11 cellular contexts compared by ENCODE assay signal in genomic region chr20:25148982-25149846, GRCh38. TPM values are rescaled to one million over a fixed set of nuclear protein-coding genes. Genes with fewer than 3 reads are reported as not detected.
DNase-seq lines count a peak whose midpoint lies in the region; ATAC-seq, FAIRE-seq and TF ChIP-seq lines count a peak whose summit lies in the region.
"Had no signal": no experiment of that assay in that cellular context is flagged by ENCODE, and none has a peak within 500 bp of the region (broad histone marks: within the 10 kb centered on the region; RNA-seq: fewer than 3 reads in every experiment).

No MANE protein-coding gene starts in this region.

- ATAC-seq in stimulated activated naive B cell treated with anti-CD40 and anti-IgM and Interleukin-4, amounts not matched to agents 10 μg/mL and 1 μg/mL and 100 μg/mL, for 72 hours (replicated peaks): no peak
- ATAC-seq in HG03280 (IDR thresholded peaks at IDR 0.05; ENCODE audit: unreplicated experiment): no peak

- H3K4me3 ChIP-seq in kidney epithelial cell (ENCODE audit: low read depth, low read length): peak overlapping the region; percentile 36

- no peaks in the 10 kb centered on the region for H3K9me3 Mint-ChIP-seq in activated CD4-positive, alpha-beta T cell treated with anti-CD3 and anti-CD28 coated beads, Interleukin-2, amount 10 ng/mL, durations not matched to agents 7 days and 5 days
- no peaks in the 10 kb centered on the region for H3K9me3 Mint-ChIP-seq in activated naive CD8-positive, alpha-beta T cell treated with anti-CD3 and anti-CD28 coated beads for 36 hours
- H3K9me3 Mint-ChIP-seq in stimulated activated naive B cell treated with anti-CD40 and anti-IgM and Interleukin-4, amounts not matched to agents 10 μg/mL and 1 μg/mL and 100 μg/mL, for 72 hours: no peaks in the 10 kb centered on the region
- H3K9me3 Mint-ChIP-seq: type B pancreatic cell had no signal

- peaks cover 5% of the 10 kb centered on the region for H3K4me1 Mint-ChIP-seq in activated CD4-positive, alpha-beta T cell treated with anti-CD3 and anti-CD28 coated beads, Interleukin-2, amount 10 ng/mL, durations not matched to agents 7 days and 5 days
- peaks cover 4% of the 10 kb centered on the region for H3K4me1 Mint-ChIP-seq in activated naive CD8-positive, alpha-beta T cell treated with anti-CD3 and anti-CD28 coated beads for 36 hours
- H3K4me1 Mint-ChIP-seq in stimulated activated naive B cell treated with anti-CD40 and anti-IgM and Interleukin-4, amounts not matched to agents 10 μg/mL and 1 μg/mL and 100 μg/mL, for 72 hours: peaks cover 6 to 8% of the 10 kb centered on the region in 2 donors

- no peaks in the 10 kb centered on the region for H3K36me3 ChIP-seq in kidney epithelial cell (ENCODE audit: control insufficient read depth, insufficient read depth, low read length)
- H3K36me3 ChIP-seq: gastroesophageal sphincter had no signal

- TF ChIP-seq CTCF in kidney epithelial cell (IDR thresholded peaks at IDR 0.05; ENCODE audit: insufficient read depth, low read length, poor library complexity, severe bottlenecking): no peak
- TF ChIP-seq CTCF in D721Med (IDR thresholded peaks at IDR 0.05; ENCODE audit: insufficient read depth, missing control alignments): no peak

- peak overlapping the region; percentile 72 for H3K4me3 Mint-ChIP-seq in activated CD4-positive, alpha-beta T cell treated with anti-CD3 and anti-CD28 coated beads, Interleukin-2, amount 10 ng/mL, durations not matched to agents 7 days and 5 days
- peak overlapping the region; percentile 83 for H3K4me3 Mint-ChIP-seq in activated naive CD8-positive, alpha-beta T cell treated with anti-CD3 and anti-CD28 coated beads for 36 hours
- peak overlapping the region; percentile 83 to 86 for H3K4me3 Mint-ChIP-seq in stimulated activated naive B cell treated with anti-CD40 and anti-IgM and Interleukin-4, amounts not matched to agents 10 μg/mL and 1 μg/mL and 100 μg/mL, for 72 hours

- no peaks in the 10 kb centered on the region for H3K36me3 Mint-ChIP-seq in activated CD4-positive, alpha-beta T cell treated with anti-CD3 and anti-CD28 coated beads, Interleukin-2, amount 10 ng/mL, durations not matched to agents 7 days and 5 days (ENCODE audit: low read depth)
- peaks cover 4% of the 10 kb centered on the region for H3K36me3 Mint-ChIP-seq in activated naive CD8-positive, alpha-beta T cell treated with anti-CD3 and anti-CD28 coated beads for 36 hours
- H3K36me3 Mint-ChIP-seq in stimulated activated naive B cell treated with anti-CD40 and anti-IgM and Interleukin-4, amounts not matched to agents 10 μg/mL and 1 μg/mL and 100 μg/mL, for 72 hours: peaks cover 2 to 5% of the 10 kb centered on the region in 2 donors
- H3K36me3 Mint-ChIP-seq: type B pancreatic cell had no signal

- POLR2A ChIA-PET in activated CD4-positive, alpha-beta T cell treated with anti-CD3 and anti-CD28 coated beads, Interleukin-2, amount 10 ng/mL, durations not matched to agents 7 days and 5 days (lab: Charles Lee): no interaction called here

- H3K27me3 ChIP-seq in kidney epithelial cell (ENCODE audit: control insufficient read depth, insufficient read depth, low read length): peaks cover 30% of the 10 kb centered on the region

- DNase-seq in activated CD4-positive, alpha-beta T cell treated with anti-CD3 and anti-CD28 coated beads, Interleukin-2, amount 10 ng/mL, durations not matched to agents 7 days and 5 days: no peak
- no peak for DNase-seq in activated CD4-positive, alpha-beta T cell treated with anti-CD3 and anti-CD28 coated beads, Interleukin-2, amount 50 U/mL, for 1 hour
- DNase-seq in activated naive CD8-positive, alpha-beta T cell treated with anti-CD3 and anti-CD28 coated beads for 36 hours: no peak
- DNase-seq in kidney epithelial cell (ENCODE audit: low read depth) (no peak), D721Med (ENCODE audit: insufficient read length, low spot score) (no peak), NOMO-1 (lab: John Stamatoyannopoulos, UW; ENCODE audit: unreplicated experiment in 2 of 2) (no peak)
- DNase-seq in stimulated activated naive B cell treated with anti-CD40 and anti-IgM and Interleukin-4, amounts not matched to agents 10 μg/mL and 1 μg/mL and 100 μg/mL, for 72 hours: no peak
- DNase-seq: NCI-H1930 had no signal

- no peak overlapping the region for H3K27ac Mint-ChIP-seq in activated CD4-positive, alpha-beta T cell treated with anti-CD3 and anti-CD28 coated beads, Interleukin-2, amount 10 ng/mL, durations not matched to agents 7 days and 5 days
- H3K27ac Mint-ChIP-seq in activated naive CD8-positive, alpha-beta T cell treated with anti-CD3 and anti-CD28 coated beads for 36 hours: peak overlapping the region; percentile 79
- no peak overlapping the region for H3K27ac Mint-ChIP-seq in stimulated activated naive B cell treated with anti-CD40 and anti-IgM and Interleukin-4, amounts not matched to agents 10 μg/mL and 1 μg/mL and 100 μg/mL, for 72 hours
- H3K27ac Mint-ChIP-seq: type B pancreatic cell had no signal

- H3K27me3 Mint-ChIP-seq in activated CD4-positive, alpha-beta T cell treated with anti-CD3 and anti-CD28 coated beads, Interleukin-2, amount 10 ng/mL, durations not matched to agents 7 days and 5 days: peaks cover 16% of the 10 kb centered on the region
- H3K27me3 Mint-ChIP-seq in activated naive CD8-positive, alpha-beta T cell treated with anti-CD3 and anti-CD28 coated beads for 36 hours: peaks cover 6% of the 10 kb centered on the region
- H3K27me3 Mint-ChIP-seq in stimulated activated naive B cell treated with anti-CD40 and anti-IgM and Interleukin-4, amounts not matched to agents 10 μg/mL and 1 μg/mL and 100 μg/mL, for 72 hours: peaks cover 53 to 57% of the 10 kb centered on the region in 2 donors

- FAIRE-seq in D721Med (lab: Jason Lieb, UNC): no peak

- CTCF ChIA-PET in activated CD4-positive, alpha-beta T cell treated with anti-CD3 and anti-CD28 coated beads, Interleukin-2, amount 10 ng/mL, durations not matched to agents 7 days and 5 days (lab: Charles Lee): no interaction called here

RNA-seq across cellular contexts. Expression of gene ENTPD6, which starts 46.3 kb away (rescaled TPM):
- 10 to 100 TPM; 33.8 to 45.6 TPM for total RNA-seq in activated CD4-positive, alpha-beta T cell treated with anti-CD3 and anti-CD28 coated beads, Interleukin-2, amount 10 ng/mL, durations not matched to agents 7 days and 5 days
- 10 to 100 TPM; 35.2 to 40.2 TPM for total RNA-seq in activated naive CD8-positive, alpha-beta T cell treated with anti-CD3 and anti-CD28 coated beads for 36 hours
- 79.5 and 80.1 TPM in 2 replicates for total RNA-seq in kidney epithelial cell
